8 cellular contexts compared by ENCODE assay signal in the genomic region with DNA sequence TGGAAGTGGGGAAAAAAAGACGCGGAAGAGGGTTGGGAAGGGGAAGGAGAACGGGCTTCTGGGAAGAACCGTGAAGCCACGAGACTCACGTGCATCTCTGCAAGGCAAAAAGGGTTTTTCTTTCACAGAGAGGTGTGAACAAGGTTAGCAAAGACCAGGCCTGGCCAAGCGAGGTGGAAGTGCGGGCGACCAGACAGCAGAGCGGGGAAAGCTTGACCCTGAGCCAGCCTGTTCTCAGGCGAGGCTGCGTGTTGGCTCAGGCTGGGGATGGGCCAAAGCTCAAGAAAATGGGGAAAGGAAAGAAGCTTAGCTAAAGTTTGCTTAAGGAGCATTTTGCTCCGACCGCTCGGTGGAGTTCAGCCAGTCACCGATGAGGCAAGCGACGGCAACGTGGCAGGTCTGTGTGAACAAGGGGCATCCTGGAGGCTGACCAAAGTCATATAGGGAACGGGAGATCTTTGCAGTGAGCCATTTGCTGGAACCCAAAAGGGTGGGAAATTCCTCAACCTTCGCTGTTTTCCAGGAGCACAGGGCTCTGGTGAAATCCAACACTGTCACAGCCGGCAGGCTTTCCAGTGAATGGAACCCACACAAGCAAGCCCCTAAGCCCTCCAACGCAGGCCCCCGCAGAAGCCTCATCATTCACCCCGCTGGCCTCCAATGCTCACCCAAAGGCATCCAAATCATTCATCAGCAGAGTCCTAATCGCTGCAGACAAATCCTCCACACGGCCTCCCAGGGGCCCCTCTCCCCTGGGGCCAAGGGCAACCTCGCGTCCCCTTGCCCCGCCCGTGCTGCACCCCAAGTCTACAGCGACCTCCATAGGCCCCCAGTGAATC. TPM values are rescaled to one million over a fixed set of nuclear protein-coding genes. Genes with fewer than 3 reads are reported as not detected.
DNase-seq lines count a peak whose midpoint lies in the region; ATAC-seq and TF ChIP-seq lines count a peak whose summit lies in the region.

No MANE protein-coding gene starts in this region.

- TF ChIP-seq CTCF in DND-41 (IDR thresholded peaks at IDR 0.05; ENCODE audit: borderline replicate concordance, extremely low read depth, low read length, poor library complexity, severe bottlenecking) (peak; percentile 25), tibial nerve (IDR thresholded peaks at IDR 0.05) (no peak)

- no peak for TF ChIP-seq EP300 in tibial nerve (IDR thresholded peaks at IDR 0.05)

- DNase-seq in DND-41 (peak; percentile 18), HPDE6-E6E7 (ENCODE audit: extremely low spot score) (peak; percentile 31), T-helper 17 cell (no peak), epithelial cell of prostate (ENCODE audit: low read depth, low spot score) (no peak), tibial nerve (ENCODE audit: low spot score in 2 of 2) (peak in 1 of 2 donors; percentile 12), NCI-H1105 treated with DMSO at 0.1 percent for 48 hours (lab: John Stamatoyannopoulos, UW) (no peak)

- peaks cover 19% of the 10 kb centered on the region for H3K36me3 ChIP-seq in DND-41 (ENCODE audit: insufficient read depth, low read length)
- peaks cover 0 to 39% (median 0%) of the 10 kb centered on the region in 3 donors for H3K36me3 ChIP-seq in tibial nerve

- H2AFZ ChIP-seq in DND-41 (ENCODE audit: low read depth, low read length): peak overlapping the region; percentile 75

- H3K27ac ChIP-seq in DND-41 (ENCODE audit: low read length) (peak overlapping the region; percentile 72), epithelial cell of prostate (peak overlapping the region; percentile 81), tibial nerve (peak overlapping the region; percentile 88 to 96 (median 92))

- H3K9ac ChIP-seq in DND-41 (ENCODE audit: low read depth, low read length): peak overlapping the region; percentile 65

- H3K27me3 ChIP-seq in DND-41 (ENCODE audit: insufficient read depth, low read length, poor library complexity): no peaks in the 10 kb centered on the region
- no peaks in the 10 kb centered on the region for H3K27me3 ChIP-seq in mononuclear cell (ENCODE audit: insufficient read depth, low read length)
- H3K27me3 ChIP-seq in tibial nerve: no peaks in the 10 kb centered on the region

- no peak for TF ChIP-seq POLR2A in tibial nerve (IDR thresholded peaks at IDR 0.05)

- no peaks in the 10 kb centered on the region for H3K27me3 Mint-ChIP-seq in T-helper 17 cell

- H3K36me3 Mint-ChIP-seq in T-helper 17 cell (ENCODE audit: low read depth): no peaks in the 10 kb centered on the region

- H3K4me3 ChIP-seq in DND-41 (ENCODE audit: low read depth in 1 of 2, low read length in 2 of 2) (peak overlapping the region; percentile 64 to 78; a peak in 3 of 4 replicates), mononuclear cell (ENCODE audit: low read length) (peak overlapping the region; percentile 96), tibial nerve (peak overlapping the region; percentile 77 to 97 (median 82))

- H3K4me3 Mint-ChIP-seq in T-helper 17 cell: peak overlapping the region; percentile 89

- 16 to 17% methylated on average over 31 to 32 of the region's 32 CpGs for WGBS in tibial nerve, 2 donors

- peaks cover 59% of the 10 kb centered on the region for H3K79me2 ChIP-seq in DND-41 (ENCODE audit: insufficient read depth, low read length)

- H3K4me1 ChIP-seq in DND-41 (ENCODE audit: insufficient read depth, low read length) (peaks cover 22% of the 10 kb centered on the region), mononuclear cell (ENCODE audit: insufficient read depth, low read length) (peaks cover 17% of the 10 kb centered on the region), tibial nerve (peaks cover 0 to 26% (median 5%) of the 10 kb centered on the region in 4 donors)

- H3K9me3 ChIP-seq in DND-41 (ENCODE audit: insufficient read depth, low read length, severe bottlenecking) (peaks cover 39% of the 10 kb centered on the region), T-helper 17 cell (ENCODE audit: control insufficient read depth, low read length, poor library complexity, severe bottlenecking) (no peaks in the 10 kb centered on the region), mononuclear cell (ENCODE audit: low read depth, low read length) (peaks cover 16% of the 10 kb centered on the region), tibial nerve (peaks cover 0 to 58% (median 7%) of the 10 kb centered on the region in 4 donors)

- ATAC-seq in DND-41 (ENCODE audit: insufficient read depth, low read depth): peak; percentile 55
- ATAC-seq in GM19467 (IDR thresholded peaks at IDR 0.05; ENCODE audit: unreplicated experiment): peak; percentile 29
- peak; percentile 41 for ATAC-seq in T-helper 17 cell

- peaks cover 8% of the 10 kb centered on the region for H3K4me1 Mint-ChIP-seq in T-helper 17 cell

- H4K20me1 ChIP-seq in DND-41 (ENCODE audit: insufficient read depth, low read length): no peaks in the 10 kb centered on the region

- peak overlapping the region; percentile 64 for H3K4me2 ChIP-seq in DND-41 (ENCODE audit: insufficient read depth, low read length)

- peak overlapping the region; percentile 85 for H3K27ac Mint-ChIP-seq in T-helper 17 cell

RNA-seq across cellular contexts. Expression of gene ZNF605, which starts 0.8 kb away (rescaled TPM):
- total RNA-seq in T-helper 17 cell: 1 to 10 TPM; 4.5 to 6.4 TPM
- total RNA-seq in mononuclear cell: 2.5 TPM
- total RNA-seq in tibial nerve: 10 to 100 TPM in 1 of 4 donors, 1 to 10 TPM in 3; 7.9 to 20.6 (median 9.0) TPM

RNA-seq across cellular contexts. Expression of gene ZNF26, which starts 30.9 kb away (rescaled TPM):
- total RNA-seq in T-helper 17 cell (10 to 100 TPM; 27.1 to 34.3 TPM), mononuclear cell (42.8 TPM), tibial nerve (10 to 100 TPM; 15.5 to 30.8 (median 21.2) TPM)

Comparison
In these comparisons a context has a peak if more than half of its experiments do, and no peak if none do; other contexts are left out.
1. DNase-seq: peak in DND-41 (single experiment) and HPDE6-E6E7 (single experiment); none in T-helper 17 cell (0 of 3), epithelial cell of prostate (single experiment) and NCI-H1105 treated with DMSO at 0.1 percent for 48 hours (single experiment).
2. Peak in every context shown above with its lines, with median percentiles within 50 percentile points of each other: ATAC-seq, H3K27ac ChIP-seq and H3K4me3 ChIP-seq.